ENCODE assay signal across 8 cellular contexts in genomic region chr7:155002411-155003214, GRCh38. TPM values are rescaled to one million over a fixed set of nuclear protein-coding genes. Genes with fewer than 3 reads are reported as not detected.
A peak's percentile ranks its signal among the peaks of the same experiment; 100 is the strongest.
DNase-seq lines count a peak whose midpoint lies in the region; TF ChIP-seq lines count a peak whose summit lies in the region.

A gene with protein sequence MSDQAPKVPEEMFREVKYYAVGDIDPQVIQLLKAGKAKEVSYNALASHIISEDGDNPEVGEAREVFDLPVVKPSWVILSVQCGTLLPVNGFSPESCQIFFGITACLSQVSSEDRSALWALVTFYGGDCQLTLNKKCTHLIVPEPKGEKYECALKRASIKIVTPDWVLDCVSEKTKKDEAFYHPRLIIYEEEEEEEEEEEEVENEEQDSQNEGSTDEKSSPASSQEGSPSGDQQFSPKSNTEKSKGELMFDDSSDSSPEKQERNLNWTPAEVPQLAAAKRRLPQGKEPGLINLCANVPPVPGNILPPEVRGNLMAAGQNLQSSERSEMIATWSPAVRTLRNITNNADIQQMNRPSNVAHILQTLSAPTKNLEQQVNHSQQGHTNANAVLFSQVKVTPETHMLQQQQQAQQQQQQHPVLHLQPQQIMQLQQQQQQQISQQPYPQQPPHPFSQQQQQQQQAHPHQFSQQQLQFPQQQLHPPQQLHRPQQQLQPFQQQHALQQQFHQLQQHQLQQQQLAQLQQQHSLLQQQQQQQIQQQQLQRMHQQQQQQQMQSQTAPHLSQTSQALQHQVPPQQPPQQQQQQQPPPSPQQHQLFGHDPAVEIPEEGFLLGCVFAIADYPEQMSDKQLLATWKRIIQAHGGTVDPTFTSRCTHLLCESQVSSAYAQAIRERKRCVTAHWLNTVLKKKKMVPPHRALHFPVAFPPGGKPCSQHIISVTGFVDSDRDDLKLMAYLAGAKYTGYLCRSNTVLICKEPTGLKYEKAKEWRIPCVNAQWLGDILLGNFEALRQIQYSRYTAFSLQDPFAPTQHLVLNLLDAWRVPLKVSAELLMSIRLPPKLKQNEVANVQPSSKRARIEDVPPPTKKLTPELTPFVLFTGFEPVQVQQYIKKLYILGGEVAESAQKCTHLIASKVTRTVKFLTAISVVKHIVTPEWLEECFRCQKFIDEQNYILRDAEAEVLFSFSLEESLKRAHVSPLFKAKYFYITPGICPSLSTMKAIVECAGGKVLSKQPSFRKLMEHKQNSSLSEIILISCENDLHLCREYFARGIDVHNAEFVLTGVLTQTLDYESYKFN (minus strand): TSS chr7:155003124. CDS start chr7:155002929, 195 bp downstream.

- H2BK5ac ChIP-seq in mesendoderm (ENCODE audit: low read length), result peak within 1 kb of the TSS; percentile 65

- no peak within 1 kb of the TSS for H2BK120ac ChIP-seq in mesendoderm (ENCODE audit: low read depth, low read length)

- no peaks in the 10 kb centered on the region for H3K27me3 ChIP-seq in mesendoderm (ENCODE audit: insufficient read depth, low read length, poor library complexity)

- peaks cover 4% of the 10 kb centered on the region for H3K4me1 ChIP-seq in mesendoderm (ENCODE audit: control insufficient read depth, low read depth, low read length)

- WGBS in mesendoderm (ENCODE audit: extremely low coverage, insufficient coverage, low lambda C conversion rate), result no CpG with 5 or more reads among the region's 128 CpGs

- H3K23ac ChIP-seq in mesendoderm (ENCODE audit: low read length), result peak within 1 kb of the TSS; percentile 57

- no peak within 1 kb of the TSS for H2AK5ac ChIP-seq in mesendoderm (ENCODE audit: low read length)

- H3K4me2 ChIP-seq in mesendoderm (ENCODE audit: low read length), result peak within 1 kb of the TSS; percentile 88

- DNase-seq in SKM-1 treated with dmso at 0.1 percent for 144 hours (lab: John Stamatoyannopoulos, UW; ENCODE audit: unreplicated experiment), result peak; percentile 22
- DNase-seq in SKM-1 (lab: John Stamatoyannopoulos, UW; ENCODE audit: unreplicated experiment), result no peak
- DNase-seq in HFF-Myc (ENCODE audit: extremely low read depth, low read depth), result no peak
- DNase-seq in NB4 (ENCODE audit: low read depth), result peak; percentile 84
- peak; percentile 59 for DNase-seq in activated CD4-positive, alpha-beta T cell treated with anti-CD3 and anti-CD28 coated beads for 48 hours
- peak; percentile 60 for DNase-seq in effector CD4-positive, alpha-beta T cell
- DNase-seq in mesendoderm, result peak; percentile 59
- peak; percentile 17 to 24 for DNase-seq in stimulated activated CD8-positive, alpha-beta memory T cell treated with anti-CD3 and anti-CD28 coated beads, Interleukin-4, amount 100 ng/mL, for 1 hour (ENCODE audit: low read depth in 2 of 2, low spot score in 1 of 2)

- H3K18ac ChIP-seq in mesendoderm (ENCODE audit: low read length), result peak within 1 kb of the TSS; percentile 78

- H3K27ac ChIP-seq in mesendoderm (ENCODE audit: low read depth, low read length), result peak within 1 kb of the TSS; percentile 88

- no peaks in the 10 kb centered on the region for H3K36me3 ChIP-seq in mesendoderm (ENCODE audit: control insufficient read depth, insufficient read depth, low read length)

- peaks cover 30% of the 10 kb centered on the region for H3K79me2 ChIP-seq in mesendoderm (ENCODE audit: control insufficient read depth, insufficient read depth, low read length)

- H4K5ac ChIP-seq in mesendoderm (ENCODE audit: low read length), result no peak within 1 kb of the TSS

- peak within 1 kb of the TSS; percentile 99 for H3K56ac ChIP-seq in mesendoderm (ENCODE audit: low read length)

- TF ChIP-seq CTCF in HFF-Myc (IDR thresholded peaks at IDR 0.05; ENCODE audit: low read depth, low read length, missing control alignments), result no peak
- TF ChIP-seq CTCF in NB4 (IDR thresholded peaks at IDR 0.05; ENCODE audit: low read depth, low read length), result no peak

- H3K4ac ChIP-seq in mesendoderm (ENCODE audit: low read depth, low read length), result peak within 1 kb of the TSS; percentile 83

- H2BK15ac ChIP-seq in mesendoderm (replicated peaks; ENCODE audit: low read depth), result no peak within 1 kb of the TSS

- H3K9ac ChIP-seq in mesendoderm (ENCODE audit: low read length), result peak within 1 kb of the TSS; percentile 91

- peak within 1 kb of the TSS; percentile 93 for H4K8ac ChIP-seq in mesendoderm (ENCODE audit: low read depth, low read length)

- H3K79me1 ChIP-seq in mesendoderm (ENCODE audit: low read length), result peaks cover 21% of the 10 kb centered on the region

- TF ChIP-seq POLR2A in NB4 (IDR thresholded peaks at IDR 0.05; ENCODE audit: extremely low read depth, insufficient read length), result no peak

- H3K4me3 ChIP-seq in HFF-Myc (replicated peaks; ENCODE audit: low read depth, low read length) (peak within 1 kb of the TSS; percentile 93), NB4 (ENCODE audit: low read depth, low read length) (peak within 1 kb of the TSS; percentile 96), mesendoderm (ENCODE audit: low read length) (peak within 1 kb of the TSS; percentile 85)

RNA-seq across cellular contexts. Expression of the gene that starts here (rescaled TPM):
- polyA plus RNA-seq in mesendoderm (2013, experiment 1 of 2), result 28.1 TPM
- 28.6 TPM for polyA plus RNA-seq in mesendoderm (2013, experiment 2 of 2)

Comparison
In these comparisons a context has a peak if more than half of its experiments do, and no peak if none do; other contexts are left out.
1. DNase-seq: peak in SKM-1 treated with dmso at 0.1 percent for 144 hours (single experiment), NB4 (single experiment), activated CD4-positive, alpha-beta T cell treated with anti-CD3 and anti-CD28 coated beads for 48 hours (single experiment), effector CD4-positive, alpha-beta T cell (single experiment), mesendoderm (single experiment) and stimulated activated CD8-positive, alpha-beta memory T cell treated with anti-CD3 and anti-CD28 coated beads, Interleukin-4, amount 100 ng/mL, for 1 hour (2 of 2); none in SKM-1 (single experiment) and HFF-Myc (single experiment).
2. Peak in every context shown above with its lines, with median percentiles within 50 percentile points of each other: H3K4me3 ChIP-seq.